In genomic region chr6:106066984-106067383, GRCh38 we compare ENCODE assay signal across 29 cellular contexts.
"Had no signal": no experiment of that assay in that cellular context is flagged by ENCODE, and none has a peak within 500 bp of the region (broad histone marks: within the 10 kb centered on the region; RNA-seq: fewer than 3 reads in every experiment).

No MANE protein-coding gene starts in this region.

- H3K79me2 ChIP-seq: parathyroid adenoma had no signal

- ATAC-seq: activated CD8-positive, alpha-beta T cell treated with anti-CD3 and anti-CD28 coated beads for 36 hours; activated T-cell treated with anti-CD3 and anti-CD28 coated beads, Interleukin-2, amount 50 U/mL, for 4 hours; activated T-helper 17 cell treated with anti-CD3 and anti-CD28 coated beads, Interleukin-2, amount 50 U/mL, for 72 hours; esophagus mucosa; left lung; lower lobe of right lung; natural killer cell; right cardiac atrium; T-helper 17 cell; WTC11 had no signal

- H3K36me3 Mint-ChIP-seq: natural killer cell, neural progenitor cell, WTC11 had no signal

- H3K27me3 Mint-ChIP-seq: activated T-helper 17 cell treated with anti-CD3 and anti-CD28 coated beads, Interleukin-2, amount 50 U/mL, for 72 hours; dendritic cell treated with granulocyte-macrophage colony-stimulating factor and Interleukin-4, amounts not matched to agents 40 ng/mL and 50 ng/mL, for 4 days had no signal

- H2AFZ ChIP-seq: neural progenitor cell, parathyroid adenoma had no signal

- H3K9me3 Mint-ChIP-seq: activated CD8-positive, alpha-beta T cell treated with anti-CD3 and anti-CD28 coated beads for 36 hours; activated T-cell treated with anti-CD3 and anti-CD28 coated beads, Interleukin-2, amount 50 U/mL, for 4 hours; activated T-helper 17 cell treated with anti-CD3 and anti-CD28 coated beads, Interleukin-2, amount 50 U/mL, for 72 hours; dendritic cell treated with granulocyte-macrophage colony-stimulating factor and Interleukin-4, amounts not matched to agents 40 ng/mL and 50 ng/mL, for 4 days; endodermal cell; natural killer cell; neural progenitor cell; WTC11 had no signal

- H3K36me3 ChIP-seq: left lung, lower lobe of right lung, neural progenitor cell, spleen, suprapubic skin, tibial nerve had no signal

- H3K4me2 ChIP-seq: neural progenitor cell had no signal

- H3K4me3 Mint-ChIP-seq: activated CD8-positive, alpha-beta T cell treated with anti-CD3 and anti-CD28 coated beads for 36 hours; activated T-cell treated with anti-CD3 and anti-CD28 coated beads, Interleukin-2, amount 50 U/mL, for 4 hours; activated T-helper 17 cell treated with anti-CD3 and anti-CD28 coated beads, Interleukin-2, amount 50 U/mL, for 72 hours; dendritic cell treated with granulocyte-macrophage colony-stimulating factor and Interleukin-4, amounts not matched to agents 40 ng/mL and 50 ng/mL, for 4 days; endodermal cell; natural killer cell; neural progenitor cell; T-helper 17 cell; WTC11 had no signal

- H3K27ac Mint-ChIP-seq: activated CD8-positive, alpha-beta T cell treated with anti-CD3 and anti-CD28 coated beads for 36 hours; activated T-helper 17 cell treated with anti-CD3 and anti-CD28 coated beads, Interleukin-2, amount 50 U/mL, for 72 hours; dendritic cell treated with granulocyte-macrophage colony-stimulating factor and Interleukin-4, amounts not matched to agents 40 ng/mL and 50 ng/mL, for 4 days; endodermal cell; natural killer cell; neural progenitor cell; T-helper 17 cell; WTC11 had no signal

- H3K4me3 ChIP-seq: left lung, lower lobe of right lung, neural progenitor cell, spleen, suprapubic skin, tibial nerve had no signal

- FAIRE-seq: islet of Langerhans had no signal

- H3K4me1 Mint-ChIP-seq: activated T-helper 17 cell treated with anti-CD3 and anti-CD28 coated beads, Interleukin-2, amount 50 U/mL, for 72 hours; natural killer cell had no signal

- H3K9ac ChIP-seq: neural progenitor cell, parathyroid adenoma had no signal

- H3K27ac ChIP-seq: left lung, lower lobe of right lung, neural progenitor cell, parathyroid adenoma, spleen, suprapubic skin, tibial nerve had no signal

- H3K27me3 ChIP-seq: neural progenitor cell, spleen, suprapubic skin had no signal

- DNase-seq: activated CD4-positive, alpha-beta T cell treated with anti-CD3 and anti-CD28 coated beads for 1 hour; activated CD4-positive, alpha-beta T cell treated with anti-CD3 and anti-CD28 coated beads, Interleukin-2, amount 50 U/mL, for 1 hour; activated CD8-positive, alpha-beta T cell treated with anti-CD3 and anti-CD28 coated beads for 36 hours; activated gamma-delta T cell treated with Interleukin-2 at 50 U/mL for 16 hours; activated naive CD4-positive, alpha-beta T cell treated with anti-CD3 and anti-CD28 coated beads, Interleukin-2, amount 50 U/mL, for 16 hours; activated T-cell treated with anti-CD3 and anti-CD28 coated beads, Interleukin-2, amount 50 U/mL, for 4 hours; amniotic stem cell; central memory CD4-positive, alpha-beta T cell; endodermal cell; foreskin melanocyte; left lung; lower lobe of right lung; mesenchymal stem cell; natural killer cell; occipital lobe; right cardiac atrium; spleen; stimulated activated naive CD4-positive, alpha-beta T cell; T-helper 17 cell; T1000 had no signal

- H3K4me1 ChIP-seq: left lung, lower lobe of right lung, parathyroid adenoma, spleen had no signal

- H3K9me3 ChIP-seq: left lung, lower lobe of right lung, spleen, suprapubic skin, tibial nerve had no signal
